ENCODE assay signal across 10 cellular contexts in the genomic region with DNA sequence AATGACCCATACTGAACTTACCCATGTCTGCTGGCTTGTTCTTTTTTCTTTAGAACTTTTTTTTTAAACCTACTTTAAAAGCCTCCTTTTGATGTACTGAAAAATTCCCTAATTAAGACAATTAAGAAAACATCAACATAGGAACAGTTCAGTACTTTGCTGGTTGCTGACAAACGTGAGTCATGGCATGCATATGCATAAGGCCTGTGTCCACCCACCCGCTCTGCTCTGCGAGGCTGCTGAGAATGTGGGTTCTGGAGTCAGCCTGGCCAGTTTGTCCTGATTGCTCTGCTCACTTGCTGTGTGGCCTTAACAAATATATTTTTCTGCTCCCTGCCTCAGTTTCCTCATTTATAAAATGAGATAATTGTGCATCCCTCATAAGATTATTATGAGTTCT. TPM values are rescaled to one million over a fixed set of nuclear protein-coding genes. Genes with fewer than 3 reads are reported as not detected.
DNase-seq lines count a peak whose midpoint lies in the region; ATAC-seq, FAIRE-seq and TF ChIP-seq lines count a peak whose summit lies in the region.
"Had no signal": no experiment of that assay in that cellular context is flagged by ENCODE, and none has a peak within 500 bp of the region (broad histone marks: within the 10 kb centered on the region; RNA-seq: fewer than 3 reads in every experiment).

No MANE protein-coding gene starts in this region.

- H3K27ac Mint-ChIP-seq in Caco-2 (ENCODE audit: unreplicated experiment), result no peak overlapping the region

- peaks cover 17% of the 10 kb centered on the region for H3K4me1 Mint-ChIP-seq in Caco-2 (ENCODE audit: low read depth, unreplicated experiment)

- H3K36me3 Mint-ChIP-seq in Caco-2 (ENCODE audit: insufficient read depth, unreplicated experiment), result peaks cover 22% of the 10 kb centered on the region

- in situ Hi-C loops in K562 (cut with MboI), result loop anchor here (10.0 kb wide), 1 partner anchor 212 kb away; the partner anchor contains the start of gene RMC1

- H3K36me3 ChIP-seq in A673 (ENCODE audit: insufficient read depth, low read length, poor library complexity, severe bottlenecking), result no peaks in the 10 kb centered on the region
- no peaks in the 10 kb centered on the region for H3K36me3 ChIP-seq in K562 (ENCODE audit: control insufficient read depth, insufficient read depth, low read length)
- no peaks in the 10 kb centered on the region for H3K36me3 ChIP-seq in Caco-2 (ENCODE audit: control insufficient read depth, insufficient read depth, low read length)
- H3K36me3 ChIP-seq in mucosa of descending colon (ENCODE audit: low read depth), result no peaks in the 10 kb centered on the region

- no peaks in the 10 kb centered on the region for H3K9me3 ChIP-seq in A673 (ENCODE audit: low read depth, low read length, poor library complexity, severe bottlenecking)
- no peaks in the 10 kb centered on the region for H3K9me3 ChIP-seq in K562 (replicated peaks; ENCODE audit: control insufficient read depth, insufficient read depth, low read depth, low read length)
- no peaks in the 10 kb centered on the region for H3K9me3 ChIP-seq in Caco-2
- H3K9me3 ChIP-seq in mucosa of descending colon, result no peaks in the 10 kb centered on the region

- no peak overlapping the region for H3K4me3 Mint-ChIP-seq in Caco-2 (ENCODE audit: unreplicated experiment)

- no peak for TF ChIP-seq EP300 in K562 (IDR thresholded peaks at IDR 0.05; ENCODE audit: low read length)

- WGBS in K562 (ENCODE audit: insufficient coverage, low coverage, missing lambda C conversion rate), result 2% methylated on average over 3 of the region's 3 CpGs

- H3K4me3 ChIP-seq in A673 (ENCODE audit: low read depth, low read length, poor library complexity, severe bottlenecking) (no peak overlapping the region), K562 (no peak overlapping the region), Caco-2 (ENCODE audit: low read depth, low read length) (no peak overlapping the region), mucosa of descending colon (no peak overlapping the region)
- H3K4me3 ChIP-seq: lung had no signal

- no peak overlapping the region for H3K9ac ChIP-seq in K562 (ENCODE audit: insufficient read depth in 1 of 2, low read depth in 2 of 2, low read length in 2 of 2)

- CTCF ChIA-PET in A673 (lab: Charles Lee) (no interaction called here), K562 (lab: Yijun Ruan, JAX; ENCODE audit: low intra/inter-chr PET ratio) (no interaction called here), Caco-2 (lab: Charles Lee) (no interaction called here)

- H3K4me2 ChIP-seq in K562 (ENCODE audit: insufficient read depth, low read length), result no peak overlapping the region

- no peak overlapping the region for H2AFZ ChIP-seq in K562 (ENCODE audit: low read depth, low read length)

- BruUV-seq in A673 (replicated peaks; lab: Mats Ljungman, UMichigan) (no TSS peak), K562 (replicated peaks; lab: Mats Ljungman, UMichigan) (no TSS peak), Caco-2 (replicated peaks; lab: Mats Ljungman, UMichigan) (no TSS peak)

- H3K9me3 Mint-ChIP-seq in Caco-2 (ENCODE audit: unreplicated experiment), result no peaks in the 10 kb centered on the region

- FAIRE-seq in K562 (lab: Jason Lieb, UNC), result no peak
- FAIRE-seq: A204.1 had no signal

- POLR2A ChIA-PET in A673 (lab: Charles Lee; ENCODE audit: low non-redundant PET) (no interaction called here), K562 (lab: Yijun Ruan, JAX) (no interaction called here), Caco-2 (lab: Charles Lee) (no interaction called here)

- H3K27me3 Mint-ChIP-seq in Caco-2 (ENCODE audit: insufficient read depth, unreplicated experiment), result no peaks in the 10 kb centered on the region

- DNase-seq in A673 (ENCODE audit: low spot score), result peak; percentile 72
- DNase-seq in HPDE6-E6E7 (ENCODE audit: extremely low spot score), result peak; percentile 70
- DNase-seq in K562 (ENCODE audit: extremely low read depth in 1 of 4, low spot score in 3 of 4), result peak in 1 of 4 experiments; percentile 22
- peak; percentile 55 for DNase-seq in iPS-NIHi11 (ENCODE audit: low spot score)
- no peak for DNase-seq in Caco-2
- DNase-seq in activated effector memory CD4-positive, alpha-beta T cell treated with Interleukin-2 at 50 U/mL for 16 hours, result no peak
- DNase-seq in NCI-H446 treated with DMSO at 0.1 percent for 48 hours (lab: John Stamatoyannopoulos, UW), result no peak
- DNase-seq in mucosa of descending colon, result no peak

- H3K79me2 ChIP-seq in K562 (ENCODE audit: control insufficient read depth, insufficient read depth, low read length), result no peaks in the 10 kb centered on the region

- peaks cover 9% of the 10 kb centered on the region for H3K4me1 ChIP-seq in A673 (ENCODE audit: insufficient read depth, low read length, poor library complexity, severe bottlenecking)
- H3K4me1 ChIP-seq in K562 (replicated peaks in 1 of 2; ENCODE audit: control insufficient read depth in 2 of 2, insufficient read depth in 2 of 2, low read length in 2 of 2), result peaks cover 0 to 24% of the 10 kb centered on the region in 2 experiments; a peak in 3 of 5 replicates
- peaks cover 24% of the 10 kb centered on the region for H3K4me1 ChIP-seq in Caco-2
- H3K4me1 ChIP-seq in mucosa of descending colon (ENCODE audit: low read depth), result peaks cover 2% of the 10 kb centered on the region

- TF ChIP-seq CTCF in A673 (conservative IDR thresholded peaks at IDR 0.05; ENCODE audit: low read depth, low read length) (no peak), K562 (IDR thresholded peaks at IDR 0.05 in 2 of 3, conservative IDR thresholded peaks at IDR 0.05 in 1 of 3; ENCODE audit: insufficient read depth in 2 of 3, low read depth in 1 of 3, low read length in 3 of 3) (no peak), Caco-2 (IDR thresholded peaks at IDR 0.05; ENCODE audit: insufficient read depth in 1 of 2, low read depth in 1 of 2, low read length in 1 of 2, severe bottlenecking in 1 of 2, unreplicated experiment in 1 of 2) (no peak), mucosa of descending colon (IDR thresholded peaks at IDR 0.05) (no peak)

- intact Hi-C loops in A673 (cut with micrococcal nuclease; ENCODE audit: unreplicated experiment) (no loop called here), K562 (cut with micrococcal nuclease) (no loop called here), Caco-2 (cut with micrococcal nuclease; ENCODE audit: unreplicated experiment) (no loop called here), mucosa of descending colon (cut with DNase I, micrococcal nuclease) (no loop called here)

- ATAC-seq in K562 (no peak), mucosa of descending colon (no peak)

- TF ChIP-seq POLR2A in K562 (conservative IDR thresholded peaks at IDR 0.05), result no peak

- H3K27me3 ChIP-seq in A673 (replicated peaks; ENCODE audit: insufficient read depth, low read depth, low read length, poor library complexity) (no peaks in the 10 kb centered on the region), K562 (ENCODE audit: control insufficient read depth in 2 of 2, insufficient read depth in 2 of 2, low read length in 2 of 2) (peaks cover 3 to 6% of the 10 kb centered on the region in 2 experiments; a peak in 2 of 5 replicates), Caco-2 (replicated peaks; ENCODE audit: control insufficient read depth, insufficient read depth, low read length) (no peaks in the 10 kb centered on the region)

- no peak for TF ChIP-seq RAD21 in K562 (CRISPR knock-in tag; conservative IDR thresholded peaks at IDR 0.05 in 1 of 2, IDR thresholded peaks at IDR 0.05 in 1 of 2)

- no peak overlapping the region for H3K27ac ChIP-seq in A673 (ENCODE audit: low read depth, low read length, poor library complexity, severe bottlenecking)
- H3K27ac ChIP-seq in K562 (ENCODE audit: extremely low read depth, low read depth, low read length), result no peak overlapping the region

- H4K20me1 ChIP-seq in K562 (replicated peaks; ENCODE audit: control insufficient read depth, insufficient read depth, low read length), result no peaks in the 10 kb centered on the region

- no peaks in the 10 kb centered on the region for H3K9me1 ChIP-seq in K562 (ENCODE audit: control insufficient read depth, insufficient read depth, low read length)

RNA-seq across cellular contexts. Expression of gene LAMA3, which starts 27.3 kb away (rescaled TPM):
- total RNA-seq in A673 (2021) (2.6 and 2.7 TPM in 2 replicates), K562 (2014; rRNA removed) (not detected in 2 replicates), K562 (2014; rRNA removed; fragmentation: Illumina TruSeq; extraction: Trizol) (not detected in 2 replicates), K562 (2015; rRNA removed; fragmentation: Illumina TruSeq; extraction: Trizol) (not detected in 2 replicates), K562 (2021) (0.07 and 0.13 TPM in 2 replicates), Caco-2 (2022) (34.6 and 37.9 TPM in 2 replicates), mucosa of descending colon (10 to 100 TPM; 29.0 to 62.0 (median 49.0) TPM)
- total RNA-seq in K562 (2011; cell fraction: chromatin; rRNA removed; ENCODE audit: low replicate concordance), result not detected in 2 replicates
- not detected in 2 replicates for total RNA-seq in K562 (2011; cell fraction: nucleolus; rRNA removed)
- not detected in 2 replicates for total RNA-seq in K562 (2011; cell fraction: nucleoplasm; rRNA removed)
- polyA plus RNA-seq in K562 (2011; rRNA removed) (not detected in 2 replicates), K562 (2014; fragmentation: Illumina TruSeq; extraction: Trizol) (not detected in 2 replicates), K562 (2014; fragmentation: Nextera tagmentation; extraction: Ambion mirVana) (not detected), K562 (2014; rRNA removed) (not detected in 2 replicates)
- polyA plus RNA-seq in K562 (2011; cell fraction: cytosol; rRNA removed), result not detected in 2 replicates
- polyA plus RNA-seq in K562 (2011; cell fraction: nucleus; rRNA removed), result not detected in 2 replicates
- polyA plus RNA-seq in K562 (2012), result 0.03 TPM in 1 of 2 replicates, not detected in the other
- polyA minus RNA-seq in K562 (2011; rRNA and poly(A)+ RNA removed), result not detected in 2 replicates
- polyA minus RNA-seq in K562 (2011; cell fraction: cytosol; rRNA and poly(A)+ RNA removed), result 0.29 and 0.73 TPM in 2 replicates
- 0.11 and 0.27 TPM in 2 replicates for polyA minus RNA-seq in K562 (2011; cell fraction: nucleus; rRNA and poly(A)+ RNA removed)

RNA-seq across cellular contexts. Expression of gene ANKRD29, which starts 53.8 kb away (rescaled TPM):
- total RNA-seq in A673 (2021) (2.6 and 2.8 TPM in 2 replicates), K562 (2014; rRNA removed) (0.36 TPM in 1 of 2 replicates, not detected in the other), K562 (2014; rRNA removed; fragmentation: Illumina TruSeq; extraction: Trizol) (not detected in 2 replicates), K562 (2015; rRNA removed; fragmentation: Illumina TruSeq; extraction: Trizol) (not detected in 2 replicates), K562 (2021) (not detected in 2 replicates), Caco-2 (2022) (7.3 and 8.2 TPM in 2 replicates), mucosa of descending colon (1 to 10 TPM; 1.5 to 3.3 (median 1.9) TPM)
- not detected in 2 replicates for total RNA-seq in K562 (2011; cell fraction: chromatin; rRNA removed; ENCODE audit: low replicate concordance)
- total RNA-seq in K562 (2011; cell fraction: nucleolus; rRNA removed), result not detected in 2 replicates
- total RNA-seq in K562 (2011; cell fraction: nucleoplasm; rRNA removed), result not detected in 2 replicates
- polyA plus RNA-seq in K562 (2011; rRNA removed) (not detected in 2 replicates), K562 (2014; fragmentation: Illumina TruSeq; extraction: Trizol) (not detected in 2 replicates), K562 (2014; fragmentation: Nextera tagmentation; extraction: Ambion mirVana) (not detected), K562 (2014; rRNA removed) (0.03 TPM in 1 of 2 replicates, not detected in the other)
- polyA plus RNA-seq in K562 (2011; cell fraction: cytosol; rRNA removed), result not detected in 2 replicates
- polyA plus RNA-seq in K562 (2011; cell fraction: nucleus; rRNA removed), result not detected in 2 replicates
- 0.10 TPM in 1 of 2 replicates, not detected in the other for polyA plus RNA-seq in K562 (2012)
- polyA minus RNA-seq in K562 (2011; rRNA and poly(A)+ RNA removed), result not detected in 2 replicates
- not detected in 2 replicates for polyA minus RNA-seq in K562 (2011; cell fraction: cytosol; rRNA and poly(A)+ RNA removed)
- polyA minus RNA-seq in K562 (2011; cell fraction: nucleus; rRNA and poly(A)+ RNA removed), result not detected in 2 replicates

Comparison
In these comparisons a context has a peak if more than half of its experiments do, and no peak if none do; other contexts are left out.
1. DNase-seq: peak in A673 (single experiment), HPDE6-E6E7 (single experiment) and iPS-NIHi11 (single experiment); none in Caco-2 (0 of 2), activated effector memory CD4-positive, alpha-beta T cell treated with Interleukin-2 at 50 U/mL for 16 hours (single experiment), NCI-H446 treated with DMSO at 0.1 percent for 48 hours (single experiment) and mucosa of descending colon (0 of 3).